In the genomic region with DNA sequence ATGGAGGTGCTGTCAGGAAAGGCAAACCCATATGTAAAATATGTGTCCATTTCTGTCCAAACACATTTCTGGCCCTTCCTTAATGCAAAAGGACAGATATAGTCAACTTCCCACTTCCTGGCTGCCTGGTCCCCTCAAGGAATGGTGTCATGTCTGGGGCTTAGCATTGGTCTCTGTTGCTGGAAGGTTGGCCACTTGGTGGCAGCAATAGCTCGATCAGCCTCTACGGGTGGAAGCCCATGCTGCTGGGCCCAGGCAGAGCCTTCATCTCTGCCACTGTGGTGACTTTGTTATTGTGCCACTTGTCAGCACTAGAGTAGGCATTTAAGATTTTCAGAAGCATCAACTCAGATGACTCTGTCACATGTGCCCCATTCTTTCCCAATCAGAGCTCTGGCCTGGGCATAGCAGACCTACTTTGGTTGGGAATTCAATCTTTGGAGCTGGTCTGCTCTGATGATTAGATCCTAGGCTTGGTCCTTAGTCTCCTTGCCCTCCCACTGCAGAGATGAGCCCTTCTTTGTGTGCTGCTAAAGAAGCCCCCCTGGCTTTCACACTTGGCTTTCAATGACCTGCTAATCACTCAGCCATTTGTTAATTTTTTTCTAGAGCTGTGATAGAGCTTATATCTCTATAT, we compare ENCODE assay signal across 2 cellular contexts.
TF ChIP-seq lines count a peak whose summit lies in the region.

No MANE protein-coding gene starts in this region.

TF ChIP-seq in HCT116, 20 proteins besides CTCF, POLR2A, EP300 and RAD21:
- TF ChIP-seq EZH2phosphoT487 (IDR thresholded peaks at IDR 0.05; ENCODE audit: borderline replicate concordance) (no peak), YY1 (IDR thresholded peaks at IDR 0.05; ENCODE audit: extremely low read depth, insufficient replicate concordance, low read depth, low read length) (no peak), SIN3A (IDR thresholded peaks at IDR 0.05; ENCODE audit: low read depth) (no peak)
TF ChIP-seq in HCT116: peak in this region for 0.

TF ChIP-seq in HepG2, 621 proteins besides CTCF, POLR2A, EP300 and RAD21 (continues in another document):
- TF ChIP-seq HNF4A (CRISPR knock-in tag; IDR thresholded peaks at IDR 0.05): no peak
- TF ChIP-seq ZMYM2 (CRISPR knock-in tag; IDR thresholded peaks at IDR 0.05): no peak
- TF ChIP-seq KDM2A (CRISPR knock-in tag; IDR thresholded peaks at IDR 0.05; ENCODE audit: borderline replicate concordance, low read depth): peak; percentile 54; the same call in 1 of the 2 replicates
- TF ChIP-seq SMC3 (IDR thresholded peaks at IDR 0.05; ENCODE audit: low read length): peak; percentile 43; the same call in 1 of the 2 replicates
- no peak for TF ChIP-seq ZNF564 (CRISPR knock-in tag; IDR thresholded peaks at IDR 0.05)
- TF ChIP-seq ZSCAN21 (CRISPR knock-in tag; IDR thresholded peaks at IDR 0.05; ENCODE audit: borderline replicate concordance): no peak
- 0 out of 2 replicates have a peak, but pooled peaks have one; percentile 18 for TF ChIP-seq ZNF644 (CRISPR knock-in tag; IDR thresholded peaks at IDR 0.05; ENCODE audit: low read depth)
- TF ChIP-seq NR2F2 (IDR thresholded peaks at IDR 0.05; ENCODE audit: borderline replicate concordance, low read depth): no peak
- TF ChIP-seq ZFY (CRISPR knock-in tag; IDR thresholded peaks at IDR 0.05): 0 out of 2 replicates have a peak, but pooled peaks have one; percentile 18
- TF ChIP-seq, protein P1, sequence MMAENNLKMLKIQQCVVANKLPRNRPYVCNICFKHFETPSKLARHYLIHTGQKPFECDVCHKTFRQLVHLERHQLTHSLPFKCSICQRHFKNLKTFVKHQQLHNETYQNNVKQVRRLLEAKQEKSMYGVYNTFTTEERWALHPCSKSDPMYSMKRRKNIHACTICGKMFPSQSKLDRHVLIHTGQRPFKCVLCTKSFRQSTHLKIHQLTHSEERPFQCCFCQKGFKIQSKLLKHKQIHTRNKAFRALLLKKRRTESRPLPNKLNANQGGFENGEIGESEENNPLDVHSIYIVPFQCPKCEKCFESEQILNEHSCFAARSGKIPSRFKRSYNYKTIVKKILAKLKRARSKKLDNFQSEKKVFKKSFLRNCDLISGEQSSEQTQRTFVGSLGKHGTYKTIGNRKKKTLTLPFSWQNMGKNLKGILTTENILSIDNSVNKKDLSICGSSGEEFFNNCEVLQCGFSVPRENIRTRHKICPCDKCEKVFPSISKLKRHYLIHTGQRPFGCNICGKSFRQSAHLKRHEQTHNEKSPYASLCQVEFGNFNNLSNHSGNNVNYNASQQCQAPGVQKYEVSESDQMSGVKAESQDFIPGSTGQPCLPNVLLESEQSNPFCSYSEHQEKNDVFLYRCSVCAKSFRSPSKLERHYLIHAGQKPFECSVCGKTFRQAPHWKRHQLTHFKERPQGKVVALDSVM (CRISPR knock-in tag; IDR thresholded peaks at IDR 0.05): no peak
- no peak for TF ChIP-seq MTA3 (CRISPR knock-in tag; IDR thresholded peaks at IDR 0.05)
- no peak for TF ChIP-seq HCFC1 (IDR thresholded peaks at IDR 0.05; ENCODE audit: low read depth, low read length)
- no peak for TF ChIP-seq SALL2 (CRISPR knock-in tag; IDR thresholded peaks at IDR 0.05)
- TF ChIP-seq, protein P2, sequence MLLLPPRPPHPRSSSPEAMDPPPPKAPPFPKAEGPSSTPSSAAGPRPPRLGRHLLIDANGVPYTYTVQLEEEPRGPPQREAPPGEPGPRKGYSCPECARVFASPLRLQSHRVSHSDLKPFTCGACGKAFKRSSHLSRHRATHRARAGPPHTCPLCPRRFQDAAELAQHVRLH (CRISPR knock-in tag; IDR thresholded peaks at IDR 0.05; ENCODE audit: borderline replicate concordance, low read depth): no peak
- no peak for TF ChIP-seq ASH2L (IDR thresholded peaks at IDR 0.05; ENCODE audit: insufficient read length, low read depth, low read length)
- TF ChIP-seq ZFYVE20 (CRISPR knock-in tag; IDR thresholded peaks at IDR 0.05; ENCODE audit: borderline replicate concordance, low read depth): no peak
- no peak for TF ChIP-seq NBN (conservative IDR thresholded peaks at IDR 0.05)
- TF ChIP-seq SALL1 (CRISPR knock-in tag; IDR thresholded peaks at IDR 0.05): 0 out of 2 replicates have a peak, but pooled peaks have one; percentile 23
- TF ChIP-seq, protein P3, sequence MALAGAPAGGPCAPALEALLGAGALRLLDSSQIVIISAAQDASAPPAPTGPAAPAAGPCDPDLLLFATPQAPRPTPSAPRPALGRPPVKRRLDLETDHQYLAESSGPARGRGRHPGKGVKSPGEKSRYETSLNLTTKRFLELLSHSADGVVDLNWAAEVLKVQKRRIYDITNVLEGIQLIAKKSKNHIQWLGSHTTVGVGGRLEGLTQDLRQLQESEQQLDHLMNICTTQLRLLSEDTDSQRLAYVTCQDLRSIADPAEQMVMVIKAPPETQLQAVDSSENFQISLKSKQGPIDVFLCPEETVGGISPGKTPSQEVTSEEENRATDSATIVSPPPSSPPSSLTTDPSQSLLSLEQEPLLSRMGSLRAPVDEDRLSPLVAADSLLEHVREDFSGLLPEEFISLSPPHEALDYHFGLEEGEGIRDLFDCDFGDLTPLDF (CRISPR knock-in tag; IDR thresholded peaks at IDR 0.05): no peak
- TF ChIP-seq FOSL2 (CRISPR knock-in tag; IDR thresholded peaks at IDR 0.05): 0 out of 2 replicates have a peak, but pooled peaks have one; percentile 8
- TF ChIP-seq, protein P4, sequence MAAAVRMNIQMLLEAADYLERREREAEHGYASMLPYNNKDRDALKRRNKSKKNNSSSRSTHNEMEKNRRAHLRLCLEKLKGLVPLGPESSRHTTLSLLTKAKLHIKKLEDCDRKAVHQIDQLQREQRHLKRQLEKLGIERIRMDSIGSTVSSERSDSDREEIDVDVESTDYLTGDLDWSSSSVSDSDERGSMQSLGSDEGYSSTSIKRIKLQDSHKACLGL (CRISPR knock-in tag; IDR thresholded peaks at IDR 0.05): no peak
- TF ChIP-seq NR1H2 (CRISPR knock-in tag; IDR thresholded peaks at IDR 0.05; ENCODE audit: borderline replicate concordance, low read depth): no peak
- peak; percentile 91 for TF ChIP-seq STAG1 (CRISPR knock-in tag; IDR thresholded peaks at IDR 0.05)
- no peak for TF ChIP-seq ZNF790 (CRISPR knock-in tag; IDR thresholded peaks at IDR 0.05; ENCODE audit: borderline replicate concordance)
- TF ChIP-seq, protein P5, sequence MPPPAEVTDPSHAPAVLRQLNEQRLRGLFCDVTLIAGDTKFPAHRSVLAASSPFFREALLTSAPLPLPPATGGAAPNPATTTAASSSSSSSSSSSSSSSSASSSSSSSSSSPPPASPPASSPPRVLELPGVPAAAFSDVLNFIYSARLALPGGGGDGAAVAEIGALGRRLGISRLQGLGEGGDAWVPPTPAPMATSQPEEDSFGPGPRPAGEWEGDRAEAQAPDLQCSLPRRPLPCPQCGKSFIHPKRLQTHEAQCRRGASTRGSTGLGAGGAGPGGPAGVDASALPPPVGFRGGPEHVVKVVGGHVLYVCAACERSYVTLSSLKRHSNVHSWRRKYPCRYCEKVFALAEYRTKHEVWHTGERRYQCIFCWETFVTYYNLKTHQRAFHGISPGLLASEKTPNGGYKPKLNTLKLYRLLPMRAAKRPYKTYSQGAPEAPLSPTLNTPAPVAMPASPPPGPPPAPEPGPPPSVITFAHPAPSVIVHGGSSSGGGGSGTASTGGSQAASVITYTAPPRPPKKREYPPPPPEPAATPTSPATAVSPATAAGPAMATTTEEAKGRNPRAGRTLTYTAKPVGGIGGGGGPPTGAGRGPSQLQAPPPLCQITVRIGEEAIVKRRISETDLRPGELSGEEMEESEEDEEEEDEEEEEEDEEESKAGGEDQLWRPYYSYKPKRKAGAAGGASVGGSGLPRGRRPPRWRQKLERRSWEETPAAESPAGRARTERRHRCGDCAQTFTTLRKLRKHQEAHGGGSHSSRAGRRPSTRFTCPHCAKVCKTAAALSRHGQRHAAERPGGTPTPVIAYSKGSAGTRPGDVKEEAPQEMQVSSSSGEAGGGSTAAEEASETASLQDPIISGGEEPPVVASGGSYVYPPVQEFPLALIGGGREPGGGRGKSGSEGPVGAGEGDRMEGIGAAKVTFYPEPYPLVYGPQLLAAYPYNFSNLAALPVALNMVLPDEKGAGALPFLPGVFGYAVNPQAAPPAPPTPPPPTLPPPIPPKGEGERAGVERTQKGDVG (CRISPR knock-in tag; IDR thresholded peaks at IDR 0.05; ENCODE audit: borderline replicate concordance): no peak
- TF ChIP-seq ZNF737 (CRISPR knock-in tag; IDR thresholded peaks at IDR 0.05; ENCODE audit: borderline replicate concordance): no peak
- no peak for TF ChIP-seq IRF2 (CRISPR knock-in tag; IDR thresholded peaks at IDR 0.05)
- TF ChIP-seq, protein P6, sequence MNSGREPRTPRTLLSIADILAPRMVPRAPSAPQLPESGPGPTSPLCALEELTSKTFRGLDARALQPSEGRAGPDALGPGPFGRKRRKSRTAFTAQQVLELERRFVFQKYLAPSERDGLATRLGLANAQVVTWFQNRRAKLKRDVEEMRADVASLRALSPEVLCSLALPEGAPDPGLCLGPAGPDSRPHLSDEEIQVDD (CRISPR knock-in tag; IDR thresholded peaks at IDR 0.05; ENCODE audit: borderline replicate concordance): no peak
- TF ChIP-seq XRCC5 (optimal IDR thresholded peaks at IDR 0.05; ENCODE audit: low read length): peak; percentile 50
- TF ChIP-seq TEAD3 (CRISPR knock-in tag; optimal IDR thresholded peaks at IDR 0.05; ENCODE audit: borderline replicate concordance): peak; percentile 37
- TF ChIP-seq MLLT10 (CRISPR knock-in tag; IDR thresholded peaks at IDR 0.05): no peak
- TF ChIP-seq, protein P7, sequence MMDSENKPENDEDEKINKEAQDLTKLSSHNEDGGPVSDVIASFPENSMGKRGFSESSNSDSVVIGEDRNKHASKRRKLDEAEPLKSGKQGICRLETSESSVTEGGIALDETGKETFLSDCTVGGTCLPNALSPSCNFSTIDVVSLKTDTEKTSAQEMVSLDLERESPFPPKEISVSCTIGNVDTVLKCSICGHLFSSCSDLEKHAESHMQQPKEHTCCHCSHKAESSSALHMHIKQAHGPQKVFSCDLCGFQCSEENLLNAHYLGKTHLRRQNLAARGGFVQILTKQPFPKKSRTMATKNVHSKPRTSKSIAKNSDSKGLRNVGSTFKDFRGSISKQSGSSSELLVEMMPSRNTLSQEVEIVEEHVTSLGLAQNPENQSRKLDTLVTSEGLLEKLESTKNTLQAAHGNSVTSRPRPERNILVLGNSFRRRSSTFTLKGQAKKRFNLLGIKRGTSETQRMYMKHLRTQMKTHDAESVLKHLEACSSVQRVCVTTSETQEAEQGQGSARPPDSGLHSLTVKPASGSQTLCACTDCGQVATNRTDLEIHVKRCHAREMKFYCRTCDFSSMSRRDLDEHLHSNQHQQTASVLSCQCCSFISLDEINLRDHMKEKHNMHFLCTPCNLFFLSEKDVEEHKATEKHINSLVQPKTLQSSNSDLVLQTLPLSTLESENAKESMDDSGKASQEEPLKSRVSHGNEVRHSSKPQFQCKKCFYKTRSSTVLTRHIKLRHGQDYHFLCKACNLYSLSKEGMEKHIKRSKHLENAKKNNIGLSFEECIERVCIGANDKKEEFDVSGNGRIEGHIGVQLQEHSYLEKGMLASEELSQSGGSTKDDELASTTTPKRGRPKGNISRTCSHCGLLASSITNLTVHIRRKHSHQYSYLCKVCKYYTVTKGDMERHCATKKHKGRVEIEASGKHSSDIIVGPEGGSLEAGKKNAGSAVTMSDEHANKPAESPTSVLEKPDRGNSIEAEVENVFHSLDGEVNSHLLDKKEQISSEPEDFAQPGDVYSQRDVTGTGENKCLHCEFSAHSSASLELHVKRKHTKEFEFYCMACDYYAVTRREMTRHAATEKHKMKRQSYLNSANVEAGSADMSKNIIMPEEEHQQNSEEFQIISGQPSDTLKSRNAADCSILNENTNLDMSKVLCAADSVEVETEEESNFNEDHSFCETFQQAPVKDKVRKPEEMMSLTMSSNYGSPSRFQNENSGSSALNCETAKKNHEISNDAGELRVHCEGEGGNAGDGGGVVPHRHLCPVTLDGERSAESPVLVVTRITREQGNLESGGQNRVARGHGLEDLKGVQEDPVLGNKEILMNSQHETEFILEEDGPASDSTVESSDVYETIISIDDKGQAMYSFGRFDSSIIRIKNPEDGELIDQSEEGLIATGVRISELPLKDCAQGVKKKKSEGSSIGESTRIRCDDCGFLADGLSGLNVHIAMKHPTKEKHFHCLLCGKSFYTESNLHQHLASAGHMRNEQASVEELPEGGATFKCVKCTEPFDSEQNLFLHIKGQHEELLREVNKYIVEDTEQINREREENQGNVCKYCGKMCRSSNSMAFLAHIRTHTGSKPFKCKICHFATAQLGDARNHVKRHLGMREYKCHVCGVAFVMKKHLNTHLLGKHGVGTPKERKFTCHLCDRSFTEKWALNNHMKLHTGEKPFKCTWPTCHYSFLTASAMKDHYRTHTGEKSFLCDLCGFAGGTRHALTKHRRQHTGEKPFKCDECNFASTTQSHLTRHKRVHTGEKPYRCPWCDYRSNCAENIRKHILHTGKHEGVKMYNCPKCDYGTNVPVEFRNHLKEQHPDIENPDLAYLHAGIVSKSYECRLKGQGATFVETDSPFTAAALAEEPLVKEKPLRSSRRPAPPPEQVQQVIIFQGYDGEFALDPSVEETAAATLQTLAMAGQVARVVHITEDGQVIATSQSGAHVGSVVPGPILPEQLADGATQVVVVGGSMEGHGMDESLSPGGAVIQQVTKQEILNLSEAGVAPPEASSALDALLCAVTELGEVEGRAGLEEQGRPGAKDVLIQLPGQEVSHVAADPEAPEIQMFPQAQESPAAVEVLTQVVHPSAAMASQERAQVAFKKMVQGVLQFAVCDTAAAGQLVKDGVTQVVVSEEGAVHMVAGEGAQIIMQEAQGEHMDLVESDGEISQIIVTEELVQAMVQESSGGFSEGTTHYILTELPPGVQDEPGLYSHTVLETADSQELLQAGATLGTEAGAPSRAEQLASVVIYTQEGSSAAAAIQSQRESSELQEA (CRISPR knock-in tag; IDR thresholded peaks at IDR 0.05; ENCODE audit: not compliant biosample characterization): no peak
- no peak for TF ChIP-seq ZMAT3 (CRISPR knock-in tag; conservative IDR thresholded peaks at IDR 0.05)
- no peak for TF ChIP-seq FOXK1 (CRISPR knock-in tag; IDR thresholded peaks at IDR 0.05; ENCODE audit: borderline replicate concordance, low read depth)
- TF ChIP-seq ARHGAP35 (CRISPR knock-in tag; IDR thresholded peaks at IDR 0.05; ENCODE audit: borderline replicate concordance): no peak
- TF ChIP-seq ELF1 (CRISPR knock-in tag; IDR thresholded peaks at IDR 0.05): no peak
- TF ChIP-seq, protein P8, sequence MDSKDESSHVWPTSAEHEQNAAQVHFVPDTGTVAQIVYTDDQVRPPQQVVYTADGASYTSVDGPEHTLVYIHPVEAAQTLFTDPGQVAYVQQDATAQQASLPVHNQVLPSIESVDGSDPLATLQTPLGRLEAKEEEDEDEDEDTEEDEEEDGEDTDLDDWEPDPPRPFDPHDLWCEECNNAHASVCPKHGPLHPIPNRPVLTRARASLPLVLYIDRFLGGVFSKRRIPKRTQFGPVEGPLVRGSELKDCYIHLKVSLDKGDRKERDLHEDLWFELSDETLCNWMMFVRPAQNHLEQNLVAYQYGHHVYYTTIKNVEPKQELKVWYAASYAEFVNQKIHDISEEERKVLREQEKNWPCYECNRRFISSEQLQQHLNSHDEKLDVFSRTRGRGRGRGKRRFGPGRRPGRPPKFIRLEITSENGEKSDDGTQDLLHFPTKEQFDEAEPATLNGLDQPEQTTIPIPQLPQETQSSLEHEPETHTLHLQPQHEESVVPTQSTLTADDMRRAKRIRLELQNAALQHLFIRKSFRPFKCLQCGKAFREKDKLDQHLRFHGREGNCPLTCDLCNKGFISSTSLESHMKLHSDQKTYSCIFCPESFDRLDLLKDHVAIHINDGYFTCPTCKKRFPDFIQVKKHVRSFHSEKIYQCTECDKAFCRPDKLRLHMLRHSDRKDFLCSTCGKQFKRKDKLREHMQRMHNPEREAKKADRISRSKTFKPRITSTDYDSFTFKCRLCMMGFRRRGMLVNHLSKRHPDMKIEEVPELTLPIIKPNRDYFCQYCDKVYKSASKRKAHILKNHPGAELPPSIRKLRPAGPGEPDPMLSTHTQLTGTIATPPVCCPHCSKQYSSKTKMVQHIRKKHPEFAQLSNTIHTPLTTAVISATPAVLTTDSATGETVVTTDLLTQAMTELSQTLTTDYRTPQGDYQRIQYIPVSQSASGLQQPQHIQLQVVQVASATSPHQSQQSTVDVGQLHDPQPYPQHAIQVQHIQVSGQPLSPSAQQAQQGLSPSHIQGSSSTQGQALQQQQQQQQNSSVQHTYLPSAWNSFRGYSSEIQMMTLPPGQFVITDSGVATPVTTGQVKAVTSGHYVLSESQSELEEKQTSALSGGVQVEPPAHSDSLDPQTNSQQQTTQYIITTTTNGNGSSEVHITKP (CRISPR knock-in tag; IDR thresholded peaks at IDR 0.05; ENCODE audit: low read depth): no peak
